Comparison of ENCODE assay signal across 20 cellular contexts in the genomic region with DNA sequence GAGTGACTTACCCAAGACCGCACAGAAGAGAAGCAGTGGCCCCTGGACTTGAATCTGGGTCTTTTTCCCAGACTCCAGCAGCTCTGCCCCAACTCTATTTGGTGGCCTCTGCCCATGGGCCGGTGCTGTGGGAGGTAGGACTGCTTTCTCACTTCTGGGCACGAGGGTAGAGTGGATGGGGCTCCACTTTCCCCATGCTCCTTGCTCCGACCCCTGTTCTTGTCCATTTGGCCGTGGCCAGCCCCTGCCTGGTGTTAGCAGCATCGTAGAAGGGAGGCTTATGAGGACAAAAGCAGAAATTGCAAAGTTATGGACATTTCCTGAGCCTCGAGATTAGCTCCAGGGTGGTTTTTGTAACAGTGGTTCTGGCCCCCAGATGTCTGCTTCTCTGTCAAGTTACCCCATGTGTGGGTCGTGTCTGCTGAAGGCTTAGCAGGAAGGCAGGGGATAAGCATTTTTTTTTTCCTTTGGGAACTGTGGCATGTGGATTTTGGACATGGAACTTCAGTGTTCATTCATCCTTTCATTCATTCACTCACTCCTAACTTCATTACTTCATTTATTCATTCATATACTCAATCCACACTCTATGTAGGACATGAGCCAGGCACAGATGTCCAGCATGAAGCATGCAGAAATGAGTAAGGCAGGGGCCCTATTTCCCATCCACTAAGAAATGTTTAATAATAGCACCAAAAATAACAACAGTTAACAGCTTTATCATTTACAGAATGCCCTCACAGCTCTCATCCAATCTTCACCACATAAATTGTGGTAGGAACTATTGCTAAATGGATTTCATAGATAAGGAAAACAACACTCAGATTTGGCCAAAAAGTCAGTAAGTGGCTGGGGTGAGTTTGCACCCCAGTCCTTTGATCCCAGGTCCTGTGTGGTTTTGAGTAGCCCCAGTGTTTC.
DNase-seq lines count a peak whose midpoint lies in the region; ATAC-seq, FAIRE-seq and TF ChIP-seq lines count a peak whose summit lies in the region.
"Had no signal": no experiment of that assay in that cellular context is flagged by ENCODE, and none has a peak within 500 bp of the region (broad histone marks: within the 10 kb centered on the region; RNA-seq: fewer than 3 reads in every experiment).

No MANE protein-coding gene starts in this region.

- in situ Hi-C loops in K562 (cut with MboI) = no loop called here

- no TSS peak for BruUV-seq in K562 (replicated peaks; lab: Mats Ljungman, UMichigan)

- no peaks in the 10 kb centered on the region for H3K36me3 Mint-ChIP-seq in T-helper 2 cell treated with Interferon-gamma antibody and Interleukin-4, amounts not matched to agents 5 μg/mL and 100 μg/mL, for 36 hours (ENCODE audit: low read depth)
- H3K36me3 Mint-ChIP-seq: CD4-positive, alpha-beta memory T cell had no signal

- no peak overlapping the region for H3K27ac Mint-ChIP-seq in T-helper 2 cell treated with Interferon-gamma antibody and Interleukin-4, amounts not matched to agents 5 μg/mL and 100 μg/mL, for 36 hours
- H3K27ac Mint-ChIP-seq: CD4-positive, alpha-beta memory T cell had no signal

- TF ChIP-seq RAD21 in K562 (CRISPR knock-in tag; conservative IDR thresholded peaks at IDR 0.05 in 1 of 2, IDR thresholded peaks at IDR 0.05 in 1 of 2) = no peak

- no peaks in the 10 kb centered on the region for H3K9me2 ChIP-seq in MM.1S (replicated peaks; ENCODE audit: insufficient read depth, low read length)

- H3K4me2 ChIP-seq in K562 (ENCODE audit: insufficient read depth, low read length) (no peak overlapping the region), MM.1S (ENCODE audit: low read depth, low read length) (no peak overlapping the region)

- peaks cover 19% of the 10 kb centered on the region for H3K27me3 Mint-ChIP-seq in T-helper 2 cell treated with Interferon-gamma antibody and Interleukin-4, amounts not matched to agents 5 μg/mL and 100 μg/mL, for 36 hours (ENCODE audit: low read depth)

- H3K9ac ChIP-seq in K562 (ENCODE audit: insufficient read depth in 1 of 2, low read depth in 2 of 2, low read length in 2 of 2) (no peak overlapping the region), MM.1S (ENCODE audit: low read length) (no peak overlapping the region)

- no peak overlapping the region for H2AFZ ChIP-seq in K562 (ENCODE audit: low read depth, low read length)
- no peak overlapping the region for H2AFZ ChIP-seq in MM.1S (ENCODE audit: low read length)

- no peak overlapping the region for H3K27ac ChIP-seq in K562 (ENCODE audit: extremely low read depth, low read depth, low read length)
- H3K27ac ChIP-seq in prostate gland = no peak overlapping the region
- no peak overlapping the region for H3K27ac ChIP-seq in MM.1S (ENCODE audit: low read length)

- POLR2A ChIA-PET in K562 (lab: Yijun Ruan, JAX) = interaction anchor here (0.8 kb wide), 1 partner anchor 31 kb away, joined by 3 read pairs; no protein-coding TSS in a partner anchor

- peak; percentile 11 for DNase-seq in OCI-M1 (lab: John Stamatoyannopoulos, UW)
- no peak for DNase-seq in K562 (ENCODE audit: extremely low read depth in 1 of 4, low spot score in 3 of 4)
- DNase-seq in kidney tubule cell (ENCODE audit: low spot score) = peak; percentile 20
- DNase-seq in prostate gland (ENCODE audit: low spot score) = peak; percentile 1
- no peak for DNase-seq in COR-L47 (lab: John Stamatoyannopoulos, UW)
- no peak for DNase-seq in T-helper 2 cell treated with Interferon-gamma antibody and Interleukin-4, amounts not matched to agents 5 μg/mL and 100 μg/mL, for 36 hours (ENCODE audit: low spot score)
- DNase-seq in MM.1S = no peak
- DNase-seq: CD4-positive, alpha-beta memory T cell; GOT3; NCI-H1105; NCI-H2081 treated with DMSO at 0.1 percent for 48 hours; NCI-H510A; NCI-H774; RPMI8226; SHP77 treated with DMSO at 0.1 percent for 48 hours had no signal

- H3K4me3 ChIP-seq in K562 = no peak overlapping the region
- no peak overlapping the region for H3K4me3 ChIP-seq in prostate gland
- H3K4me3 ChIP-seq in MM.1S (ENCODE audit: low read length) = no peak overlapping the region

- no peaks in the 10 kb centered on the region for H3K9me1 ChIP-seq in K562 (ENCODE audit: control insufficient read depth, insufficient read depth, low read length)

- H3K4me1 ChIP-seq in K562 (replicated peaks in 1 of 2; ENCODE audit: control insufficient read depth in 2 of 2, insufficient read depth in 2 of 2, low read length in 2 of 2) (no peaks in the 10 kb centered on the region; a peak in 2 of 5 replicates), prostate gland (replicated peaks) (no peaks in the 10 kb centered on the region), MM.1S (ENCODE audit: low read length) (peaks cover 8% of the 10 kb centered on the region; the same call in 1 of the 2 replicates)

- H3F3A ChIP-seq in MM.1S (ENCODE audit: insufficient read depth, low read length) = no peaks in the 10 kb centered on the region

- H3K36me3 ChIP-seq in K562 (ENCODE audit: control insufficient read depth, insufficient read depth, low read length) = no peaks in the 10 kb centered on the region
- no peaks in the 10 kb centered on the region for H3K36me3 ChIP-seq in prostate gland
- no peaks in the 10 kb centered on the region for H3K36me3 ChIP-seq in MM.1S (replicated peaks; ENCODE audit: insufficient read depth, low read length)

- CTCF ChIA-PET in K562 (lab: Yijun Ruan, JAX; ENCODE audit: low intra/inter-chr PET ratio) = no interaction called here

- no peaks in the 10 kb centered on the region for H3K9me3 Mint-ChIP-seq in T-helper 2 cell treated with Interferon-gamma antibody and Interleukin-4, amounts not matched to agents 5 μg/mL and 100 μg/mL, for 36 hours
- H3K9me3 Mint-ChIP-seq: CD4-positive, alpha-beta memory T cell had no signal

- H3K9me3 ChIP-seq in K562 (replicated peaks; ENCODE audit: control insufficient read depth, insufficient read depth, low read depth, low read length) (no peaks in the 10 kb centered on the region; the same call in none of the 2 replicates), prostate gland (no peaks in the 10 kb centered on the region), MM.1S (replicated peaks; ENCODE audit: insufficient read depth, low read length) (no peaks in the 10 kb centered on the region)

- no peaks in the 10 kb centered on the region for H3K79me2 ChIP-seq in K562 (ENCODE audit: control insufficient read depth, insufficient read depth, low read length)
- H3K79me2 ChIP-seq in MM.1S (ENCODE audit: low read length) = no peaks in the 10 kb centered on the region

- no peak for TF ChIP-seq POLR2A in K562 (conservative IDR thresholded peaks at IDR 0.05)
- no peak for TF ChIP-seq POLR2A in prostate gland (IDR thresholded peaks at IDR 0.05)

- H4K20me1 ChIP-seq in K562 (replicated peaks; ENCODE audit: control insufficient read depth, insufficient read depth, low read length) (no peaks in the 10 kb centered on the region), MM.1S (ENCODE audit: insufficient read depth, low read length) (no peaks in the 10 kb centered on the region)

- TF ChIP-seq CTCF in K562 (IDR thresholded peaks at IDR 0.05 in 2 of 3, conservative IDR thresholded peaks at IDR 0.05 in 1 of 3; ENCODE audit: insufficient read depth in 2 of 3, low read depth in 1 of 3, low read length in 3 of 3) = no peak
- TF ChIP-seq CTCF in prostate gland (IDR thresholded peaks at IDR 0.05) = no peak
- no peak for TF ChIP-seq CTCF in MM.1S (IDR thresholded peaks at IDR 0.05; ENCODE audit: low read length)

- no peak for ATAC-seq in K562
- ATAC-seq in GM21786 (IDR thresholded peaks at IDR 0.05; ENCODE audit: unreplicated experiment) = no peak
- ATAC-seq: HCT116 had no signal

- WGBS in K562 (ENCODE audit: insufficient coverage, low coverage, missing lambda C conversion rate) = 31% methylated on average over 8 of the region's 8 CpGs
- WGBS in prostate gland = 90% methylated on average over 8 of the region's 8 CpGs

- H3K4me3 Mint-ChIP-seq in T-helper 2 cell treated with Interferon-gamma antibody and Interleukin-4, amounts not matched to agents 5 μg/mL and 100 μg/mL, for 36 hours = no peak overlapping the region
- H3K4me3 Mint-ChIP-seq: CD4-positive, alpha-beta memory T cell had no signal

- FAIRE-seq in K562 (lab: Jason Lieb, UNC) = no peak
- FAIRE-seq: A204.1, GM12892, GM18507 had no signal

- TF ChIP-seq EP300 in K562 (IDR thresholded peaks at IDR 0.05; ENCODE audit: low read length) = no peak

- H3K27me3 ChIP-seq in K562 (ENCODE audit: control insufficient read depth in 2 of 2, insufficient read depth in 2 of 2, low read length in 2 of 2) (no peaks in the 10 kb centered on the region), prostate gland (replicated peaks; ENCODE audit: insufficient read depth) (no peaks in the 10 kb centered on the region), MM.1S (replicated peaks; ENCODE audit: insufficient read depth, low read length) (no peaks in the 10 kb centered on the region)

- peaks cover 9% of the 10 kb centered on the region for H3K4me1 Mint-ChIP-seq in T-helper 2 cell treated with Interferon-gamma antibody and Interleukin-4, amounts not matched to agents 5 μg/mL and 100 μg/mL, for 36 hours (ENCODE audit: low read depth)

- intact Hi-C loops in K562 (cut with micrococcal nuclease) = loop anchor here (10.0 kb wide), 1 partner anchor 959 kb away; no protein-coding TSS in a partner anchor
- intact Hi-C loops in prostate gland (cut with DNase I) = loop anchor here (10.0 kb wide), 1 partner anchor 109 kb away; no protein-coding TSS in a partner anchor

TF ChIP-seq in K562, 482 proteins besides CTCF, POLR2A, EP300 and RAD21 (continues in another document):
- TF ChIP-seq SRSF1 (IDR thresholded peaks at IDR 0.05; ENCODE audit: low read depth, low read length) (no peak), HDGF (IDR thresholded peaks at IDR 0.05) (no peak)

Comparison
In these comparisons a context has a peak if more than half of its experiments do, and no peak if none do; other contexts are left out.
1. DNase-seq: peak in OCI-M1 (single experiment), kidney tubule cell (single experiment) and prostate gland (single experiment); none in K562 (0 of 4), COR-L47 (single experiment), T-helper 2 cell treated with Interferon-gamma antibody and Interleukin-4, amounts not matched to agents 5 μg/mL and 100 μg/mL, for 36 hours (single experiment) and MM.1S (single experiment).